ENCODE assay signal across 8 cellular contexts in genomic region chr1:24635195-24635843, GRCh38. TPM values are rescaled to one million over a fixed set of nuclear protein-coding genes. Genes with fewer than 3 reads are reported as not detected.
A peak's percentile ranks its signal among the peaks of the same experiment; 100 is the strongest.
DNase-seq lines count a peak whose midpoint lies in the region; ATAC-seq, FAIRE-seq and TF ChIP-seq lines count a peak whose summit lies in the region.

No MANE protein-coding gene starts in this region.

- H3K27ac ChIP-seq in CD8-positive, alpha-beta T cell (ENCODE audit: low read depth, low read length): no peak overlapping the region
- H3K27ac ChIP-seq in astrocyte (ENCODE audit: low read depth, low read length): no peak overlapping the region
- H3K27ac ChIP-seq in hepatocyte: no peak overlapping the region
- H3K27ac ChIP-seq in sigmoid colon: no peak overlapping the region

- POLR2A ChIA-PET in CD8-positive, alpha-beta T cell (lab: Charles Lee): interaction anchor here (0.8 kb wide), 1 partner anchor 243 kb away, joined by 3 read pairs; no protein-coding TSS in a partner anchor
- POLR2A ChIA-PET in HEK293T (lab: Yijun Ruan, JAX): no interaction called here

- CTCF ChIA-PET in CD8-positive, alpha-beta T cell (lab: Charles Lee): interaction anchor here (0.6 to 8.1 kb wide), 16 partner anchors 12 to 564 kb away, joined by 3 to 79 read pairs (median 3); partner anchors contain the start of gene NIPAL3
- CTCF ChIA-PET in HEK293T (lab: Yijun Ruan, JAX): interaction anchor here (2.2 kb wide), 1 partner anchor 94 kb away, joined by 9 read pairs; no protein-coding TSS in a partner anchor

- H3K36me3 ChIP-seq in CD8-positive, alpha-beta T cell (ENCODE audit: insufficient read depth, low read length): no peaks in the 10 kb centered on the region
- no peaks in the 10 kb centered on the region for H3K36me3 ChIP-seq in astrocyte (ENCODE audit: insufficient read depth, low read length)
- no peaks in the 10 kb centered on the region for H3K36me3 ChIP-seq in hepatocyte (replicated peaks; ENCODE audit: insufficient read depth, low read depth)
- H3K36me3 ChIP-seq in sigmoid colon: no peaks in the 10 kb centered on the region

- no peak overlapping the region for H3K4me2 ChIP-seq in astrocyte (ENCODE audit: low read length)
- no peak overlapping the region for H3K4me2 ChIP-seq in hepatocyte

- no peak overlapping the region for H3K4me3 ChIP-seq in CD8-positive, alpha-beta T cell (ENCODE audit: low read depth, low read length)
- no peak overlapping the region for H3K4me3 ChIP-seq in astrocyte (ENCODE audit: insufficient read depth, low read depth, low read length)
- no peak overlapping the region for H3K4me3 ChIP-seq in hepatocyte
- no peak overlapping the region for H3K4me3 ChIP-seq in sigmoid colon

- 22% methylated on average over 4 of the region's 4 CpGs for WGBS in hepatocyte (ENCODE audit: low lambda C conversion rate, missing lambda C conversion rate)
- 18 to 22% methylated on average over 4 of the region's 4 CpGs for WGBS in sigmoid colon, 2 donors

- no peaks in the 10 kb centered on the region for H3K9me3 Mint-ChIP-seq in CD8-positive, alpha-beta T cell
- H3K9me3 Mint-ChIP-seq in astrocyte (ENCODE audit: unreplicated experiment): no peaks in the 10 kb centered on the region
- H3K9me3 Mint-ChIP-seq in stimulated activated naive B cell treated with anti-CD40 and anti-IgM and Interleukin-4, amounts not matched to agents 10 μg/mL and 1 μg/mL and 100 μg/mL, for 72 hours: no peaks in the 10 kb centered on the region

- H2AFZ ChIP-seq in astrocyte (ENCODE audit: low read depth, low read length): no peak overlapping the region
- no peak overlapping the region for H2AFZ ChIP-seq in hepatocyte

- H3K36me3 Mint-ChIP-seq in CD8-positive, alpha-beta T cell: no peaks in the 10 kb centered on the region
- no peaks in the 10 kb centered on the region for H3K36me3 Mint-ChIP-seq in astrocyte (ENCODE audit: low read depth, unreplicated experiment)
- no peaks in the 10 kb centered on the region for H3K36me3 Mint-ChIP-seq in stimulated activated naive B cell treated with anti-CD40 and anti-IgM and Interleukin-4, amounts not matched to agents 10 μg/mL and 1 μg/mL and 100 μg/mL, for 72 hours

- no peak for TF ChIP-seq EP300 in sigmoid colon (IDR thresholded peaks at IDR 0.05)

- H3K27me3 Mint-ChIP-seq in CD8-positive, alpha-beta T cell (ENCODE audit: low read depth): peaks cover 4% of the 10 kb centered on the region
- H3K27me3 Mint-ChIP-seq in astrocyte (ENCODE audit: low read depth, unreplicated experiment): peaks cover 3% of the 10 kb centered on the region
- peaks cover 5 to 6% of the 10 kb centered on the region in 2 donors for H3K27me3 Mint-ChIP-seq in stimulated activated naive B cell treated with anti-CD40 and anti-IgM and Interleukin-4, amounts not matched to agents 10 μg/mL and 1 μg/mL and 100 μg/mL, for 72 hours

- H3K4me3 Mint-ChIP-seq in CD8-positive, alpha-beta T cell: no peak overlapping the region
- no peak overlapping the region for H3K4me3 Mint-ChIP-seq in astrocyte (ENCODE audit: unreplicated experiment)
- H3K4me3 Mint-ChIP-seq in stimulated activated naive B cell treated with anti-CD40 and anti-IgM and Interleukin-4, amounts not matched to agents 10 μg/mL and 1 μg/mL and 100 μg/mL, for 72 hours: no peak overlapping the region

- peak; percentile 93 for ATAC-seq in CD8-positive, alpha-beta T cell
- ATAC-seq in stimulated activated naive B cell treated with anti-CD40 and anti-IgM and Interleukin-4, amounts not matched to agents 10 μg/mL and 1 μg/mL and 100 μg/mL, for 72 hours (replicated peaks): peak; percentile 84 to 85
- ATAC-seq in GM21619 (IDR thresholded peaks at IDR 0.05; ENCODE audit: unreplicated experiment): no peak

- no peak overlapping the region for H3K27ac Mint-ChIP-seq in CD8-positive, alpha-beta T cell
- no peak overlapping the region for H3K27ac Mint-ChIP-seq in astrocyte (ENCODE audit: unreplicated experiment)
- H3K27ac Mint-ChIP-seq in stimulated activated naive B cell treated with anti-CD40 and anti-IgM and Interleukin-4, amounts not matched to agents 10 μg/mL and 1 μg/mL and 100 μg/mL, for 72 hours: no peak overlapping the region

- no peak overlapping the region for H3K9ac ChIP-seq in astrocyte (ENCODE audit: low read length)

- TF ChIP-seq CTCF in CD8-positive, alpha-beta T cell (IDR thresholded peaks at IDR 0.05): peak; percentile 57
- peak; percentile 55 for TF ChIP-seq CTCF in astrocyte (IDR thresholded peaks at IDR 0.05; ENCODE audit: insufficient read depth, low read depth, low read length)
- peak; percentile 80 for TF ChIP-seq CTCF in hepatocyte (IDR thresholded peaks at IDR 0.05; ENCODE audit: poor library complexity)
- TF ChIP-seq CTCF in sigmoid colon (IDR thresholded peaks at IDR 0.05): peak in 2 of 4 experiments; percentile 6 to 44

- FAIRE-seq in astrocyte (lab: Jason Lieb, UNC): peak; percentile 41

- H3K9me3 ChIP-seq in CD8-positive, alpha-beta T cell (ENCODE audit: low read length): no peaks in the 10 kb centered on the region
- no peaks in the 10 kb centered on the region for H3K9me3 ChIP-seq in astrocyte (ENCODE audit: insufficient read depth, low read depth, low read length)
- no peaks in the 10 kb centered on the region for H3K9me3 ChIP-seq in hepatocyte (ENCODE audit: low read depth)
- no peaks in the 10 kb centered on the region for H3K9me3 ChIP-seq in sigmoid colon

- H3K4me1 ChIP-seq in CD8-positive, alpha-beta T cell (ENCODE audit: insufficient read depth, low read length): no peaks in the 10 kb centered on the region
- no peaks in the 10 kb centered on the region for H3K4me1 ChIP-seq in astrocyte (ENCODE audit: insufficient read depth, low read length)
- H3K4me1 ChIP-seq in hepatocyte (ENCODE audit: insufficient read depth): no peaks in the 10 kb centered on the region
- no peaks in the 10 kb centered on the region for H3K4me1 ChIP-seq in sigmoid colon

- H4K20me1 ChIP-seq in astrocyte (ENCODE audit: insufficient read depth, low read length) (no peaks in the 10 kb centered on the region), hepatocyte (ENCODE audit: insufficient read depth, poor library complexity, severe bottlenecking) (no peaks in the 10 kb centered on the region)

- intact Hi-C loops in CD8-positive, alpha-beta T cell (cut with DNase I, micrococcal nuclease): loop anchor here (1.0 to 5.0 kb wide), 6 partner anchors 48 to 485 kb away; no protein-coding TSS in a partner anchor
- intact Hi-C loops in sigmoid colon (cut with DNase I): loop anchor here (2.0 kb wide), 1 partner anchor 437 kb away; no protein-coding TSS in a partner anchor

- H3K4me1 Mint-ChIP-seq in CD8-positive, alpha-beta T cell (ENCODE audit: low read depth): peaks cover 2% of the 10 kb centered on the region
- peaks cover 3% of the 10 kb centered on the region for H3K4me1 Mint-ChIP-seq in astrocyte (ENCODE audit: low read depth, unreplicated experiment)
- H3K4me1 Mint-ChIP-seq in stimulated activated naive B cell treated with anti-CD40 and anti-IgM and Interleukin-4, amounts not matched to agents 10 μg/mL and 1 μg/mL and 100 μg/mL, for 72 hours: peaks cover 2 to 5% of the 10 kb centered on the region in 2 donors

- no peaks in the 10 kb centered on the region for H3K79me2 ChIP-seq in astrocyte (ENCODE audit: insufficient read depth, low read length)
- H3K79me2 ChIP-seq in hepatocyte: no peaks in the 10 kb centered on the region

- H3K27me3 ChIP-seq in CD8-positive, alpha-beta T cell (ENCODE audit: insufficient read depth, low read length): no peaks in the 10 kb centered on the region
- peaks cover 11% of the 10 kb centered on the region for H3K27me3 ChIP-seq in astrocyte (ENCODE audit: insufficient read depth, low read length)
- H3K27me3 ChIP-seq in hepatocyte: no peaks in the 10 kb centered on the region
- H3K27me3 ChIP-seq in sigmoid colon: no peaks in the 10 kb centered on the region

- no peak for DNase-seq in CD8-positive, alpha-beta T cell
- peak; percentile 64 for DNase-seq in HEK293T (ENCODE audit: extremely low spot score)
- peak; percentile 13 to 72 for DNase-seq in NCI-H524 (lab: John Stamatoyannopoulos, UW)
- peak; percentile 61 for DNase-seq in astrocyte (ENCODE audit: low read depth)
- peak; percentile 77 for DNase-seq in hepatocyte (ENCODE audit: low spot score)
- no peak for DNase-seq in stimulated activated naive B cell treated with anti-CD40 and anti-IgM and Interleukin-4, amounts not matched to agents 10 μg/mL and 1 μg/mL and 100 μg/mL, for 72 hours
- no peak for DNase-seq in sigmoid colon

- TF ChIP-seq POLR2A in sigmoid colon (IDR thresholded peaks at IDR 0.05): no peak

- H3K9me2 ChIP-seq in hepatocyte (replicated peaks; ENCODE audit: insufficient read depth): no peaks in the 10 kb centered on the region

TF ChIP-seq in HEK293T, 16 proteins besides CTCF, POLR2A, EP300 and RAD21:
- TF ChIP-seq ZNF384 (IDR thresholded peaks at IDR 0.05) (no peak), CTBP1 (IDR thresholded peaks at IDR 0.05; ENCODE audit: borderline replicate concordance) (no peak), ELF4 (IDR thresholded peaks at IDR 0.05) (no peak), LEF1 (IDR thresholded peaks at IDR 0.05; ENCODE audit: borderline replicate concordance) (no peak), SUZ12 (IDR thresholded peaks at IDR 0.05) (no peak), BHLHE40 (IDR thresholded peaks at IDR 0.05; ENCODE audit: borderline replicate concordance) (no peak), L3MBTL2 (conservative IDR thresholded peaks at IDR 0.05) (no peak), PKNOX1 (IDR thresholded peaks at IDR 0.05) (no peak), NFRKB (IDR thresholded peaks at IDR 0.05) (no peak), ARNT (IDR thresholded peaks at IDR 0.05) (no peak), FOXM1 (IDR thresholded peaks at IDR 0.05; ENCODE audit: borderline replicate concordance) (no peak), TARDBP (IDR thresholded peaks at IDR 0.05) (no peak), FOXK2 (IDR thresholded peaks at IDR 0.05) (no peak), FOXA1 (IDR thresholded peaks at IDR 0.05) (no peak), SP1 (IDR thresholded peaks at IDR 0.05) (no peak)

RNA-seq across cellular contexts. Expression of gene SRRM1, which starts 7.8 kb away (rescaled TPM):
- total RNA-seq in CD8-positive, alpha-beta T cell: 100 to 1,000 TPM; 460 to 474 TPM
- total RNA-seq in astrocyte (124 and 138 TPM in 2 replicates), hepatocyte (52.5 and 61.6 TPM in 2 replicates), sigmoid colon (100 to 1,000 TPM in 1 of 4 donors, 10 to 100 TPM in 3; 81.5 to 171 (median 89.6) TPM)
- polyA plus RNA-seq in hepatocyte (84.3 and 131 TPM in 2 replicates), sigmoid colon (10 to 100 TPM; 19.2 to 51.4 (median 21.7) TPM)

Comparison
In these comparisons a context has a peak if more than half of its experiments do, and no peak if none do; other contexts are left out.
1. DNase-seq: peak in HEK293T (single experiment), NCI-H524 (2 of 2), astrocyte (single experiment) and hepatocyte (single experiment); none in CD8-positive, alpha-beta T cell (0 of 7), stimulated activated naive B cell treated with anti-CD40 and anti-IgM and Interleukin-4, amounts not matched to agents 10 μg/mL and 1 μg/mL and 100 μg/mL, for 72 hours (single experiment) and sigmoid colon (single experiment).